In the genomic region with DNA sequence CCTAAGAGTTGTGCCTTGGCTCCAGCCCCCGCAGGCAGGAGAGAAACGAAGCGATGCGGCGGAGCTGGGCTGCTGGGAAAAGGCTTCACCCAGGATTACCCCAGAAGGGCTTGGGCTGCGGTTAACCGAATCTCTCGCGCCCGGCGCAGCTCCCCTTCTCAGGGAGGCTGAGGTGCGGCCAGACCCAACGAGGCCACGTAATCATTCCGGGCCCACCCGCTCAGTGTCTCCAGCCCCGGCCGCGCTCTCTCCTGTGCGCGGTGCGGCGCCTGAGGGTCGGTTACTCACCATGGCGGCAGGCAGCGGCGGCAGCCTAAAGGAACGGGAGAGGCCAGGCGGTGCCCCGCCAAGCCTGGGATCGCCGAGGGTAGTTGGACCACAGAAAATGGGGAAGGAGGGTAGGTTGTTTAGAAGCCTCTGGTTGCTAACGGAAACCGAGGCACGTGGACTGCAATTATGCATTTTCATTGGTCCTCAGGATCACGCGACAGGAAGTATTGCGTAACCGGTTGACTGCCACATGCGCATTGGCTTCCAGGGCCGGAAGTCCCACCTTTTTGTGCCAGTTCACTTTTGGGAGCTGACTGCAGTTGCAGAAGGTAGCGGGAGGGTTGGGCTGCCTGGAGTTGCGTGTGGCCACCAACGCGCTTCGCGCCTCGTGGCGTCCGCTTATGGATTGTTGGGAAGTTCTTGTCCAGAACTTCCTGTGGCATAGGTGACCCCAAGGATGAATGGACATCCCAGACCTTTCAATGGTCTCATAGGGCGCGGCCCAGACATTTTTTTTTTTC, we compare ENCODE assay signal across 1 cellular context.
TF ChIP-seq lines count a peak whose summit lies in the region.

A gene with protein sequence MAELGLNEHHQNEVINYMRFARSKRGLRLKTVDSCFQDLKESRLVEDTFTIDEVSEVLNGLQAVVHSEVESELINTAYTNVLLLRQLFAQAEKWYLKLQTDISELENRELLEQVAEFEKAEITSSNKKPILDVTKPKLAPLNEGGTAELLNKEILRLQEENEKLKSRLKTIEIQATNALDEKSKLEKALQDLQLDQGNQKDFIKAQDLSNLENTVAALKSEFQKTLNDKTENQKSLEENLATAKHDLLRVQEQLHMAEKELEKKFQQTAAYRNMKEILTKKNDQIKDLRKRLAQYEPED (minus strand): TSS at position 419 of the 791 bp plus-strand sequence. CDS start 128 bp downstream, at position 291.

TF ChIP-seq in HepG2, 621 proteins besides CTCF, POLR2A, EP300 and RAD21 (continued from another document and continues in another):
- TF ChIP-seq DBP (CRISPR knock-in tag; IDR thresholded peaks at IDR 0.05; ENCODE audit: not compliant biosample characterization) (no peak), HOXA5 (CRISPR knock-in tag; IDR thresholded peaks at IDR 0.05) (0 out of 2 replicates have a peak, but pooled peaks have one; percentile 71), ZNF12 (CRISPR knock-in tag; IDR thresholded peaks at IDR 0.05) (no peak), RFXANK (CRISPR knock-in tag; IDR thresholded peaks at IDR 0.05) (no peak), ZNF670 (CRISPR knock-in tag; IDR thresholded peaks at IDR 0.05; ENCODE audit: borderline replicate concordance) (0 out of 2 replicates have a peak, but pooled peaks have one; percentile 27), ZXDC (CRISPR knock-in tag; IDR thresholded peaks at IDR 0.05) (no peak), NR2F2 (IDR thresholded peaks at IDR 0.05; ENCODE audit: borderline replicate concordance, low read depth) (no peak; the same call in 1 of the 2 replicates), RBFOX2 (IDR thresholded peaks at IDR 0.05; ENCODE audit: low read depth, low read length) (peak; percentile 74), ZNF782 (CRISPR knock-in tag; IDR thresholded peaks at IDR 0.05; ENCODE audit: borderline replicate concordance) (peak; percentile 63; the same call in 1 of the 2 replicates), ZSCAN20 (CRISPR knock-in tag; IDR thresholded peaks at IDR 0.05; ENCODE audit: borderline replicate concordance) (0 out of 2 replicates have a peak, but pooled peaks have one; percentile 49), ZNF230 (CRISPR knock-in tag; IDR thresholded peaks at IDR 0.05) (0 out of 2 replicates have a peak, but pooled peaks have one; percentile 55), TGIF2 (CRISPR knock-in tag; IDR thresholded peaks at IDR 0.05) (peak; percentile 83), EEA1 (CRISPR knock-in tag; IDR thresholded peaks at IDR 0.05; ENCODE audit: borderline replicate concordance) (no peak), ELF1 (CRISPR knock-in tag; IDR thresholded peaks at IDR 0.05) (peak; percentile 67; the same call in 1 of the 2 replicates), ZNF839 (CRISPR knock-in tag; IDR thresholded peaks at IDR 0.05; ENCODE audit: borderline replicate concordance) (0 out of 2 replicates have a peak, but pooled peaks have one; percentile 29), ZNF713 (CRISPR knock-in tag; IDR thresholded peaks at IDR 0.05) (peak; percentile 29; the same call in 1 of the 2 replicates), MTF2 (CRISPR knock-in tag; IDR thresholded peaks at IDR 0.05; ENCODE audit: borderline replicate concordance) (0 out of 2 replicates have a peak, but pooled peaks have one; percentile 5), AGO2 (optimal IDR thresholded peaks at IDR 0.05; ENCODE audit: low read depth, low read length) (peak; percentile 18), ZNF280B (CRISPR knock-in tag; IDR thresholded peaks at IDR 0.05; ENCODE audit: borderline replicate concordance) (0 out of 2 replicates have a peak, but pooled peaks have one; percentile 63), HIC2 (CRISPR knock-in tag; IDR thresholded peaks at IDR 0.05; ENCODE audit: low read depth) (no peak), ZNF3 (CRISPR knock-in tag; IDR thresholded peaks at IDR 0.05) (no peak), ARHGAP35 (CRISPR knock-in tag; IDR thresholded peaks at IDR 0.05; ENCODE audit: borderline replicate concordance) (peak; percentile 24), ZNF746 (CRISPR knock-in tag; IDR thresholded peaks at IDR 0.05) (no peak), ARNTL (CRISPR knock-in tag; IDR thresholded peaks at IDR 0.05) (peak; percentile 68; the same call in 1 of the 2 replicates), ZEB1 (IDR thresholded peaks at IDR 0.05; ENCODE audit: insufficient replicate concordance, low read depth) (no peak), ZNF275 (CRISPR knock-in tag; IDR thresholded peaks at IDR 0.05; ENCODE audit: borderline replicate concordance) (peak; percentile 60; the same call in 1 of the 2 replicates), ZNF256 (CRISPR knock-in tag; conservative IDR thresholded peaks at IDR 0.05) (no peak), YEATS4 (CRISPR knock-in tag; IDR thresholded peaks at IDR 0.05; ENCODE audit: borderline replicate concordance) (peak; percentile 67; the same call in 1 of the 2 replicates), ZNF747 (CRISPR knock-in tag; IDR thresholded peaks at IDR 0.05; ENCODE audit: borderline replicate concordance) (no peak), THAP11 (CRISPR knock-in tag; IDR thresholded peaks at IDR 0.05) (peak; percentile 85), XBP1 (CRISPR knock-in tag; IDR thresholded peaks at IDR 0.05) (0 out of 2 replicates have a peak, but pooled peaks have one; percentile 29)
- TF ChIP-seq, protein P1, sequence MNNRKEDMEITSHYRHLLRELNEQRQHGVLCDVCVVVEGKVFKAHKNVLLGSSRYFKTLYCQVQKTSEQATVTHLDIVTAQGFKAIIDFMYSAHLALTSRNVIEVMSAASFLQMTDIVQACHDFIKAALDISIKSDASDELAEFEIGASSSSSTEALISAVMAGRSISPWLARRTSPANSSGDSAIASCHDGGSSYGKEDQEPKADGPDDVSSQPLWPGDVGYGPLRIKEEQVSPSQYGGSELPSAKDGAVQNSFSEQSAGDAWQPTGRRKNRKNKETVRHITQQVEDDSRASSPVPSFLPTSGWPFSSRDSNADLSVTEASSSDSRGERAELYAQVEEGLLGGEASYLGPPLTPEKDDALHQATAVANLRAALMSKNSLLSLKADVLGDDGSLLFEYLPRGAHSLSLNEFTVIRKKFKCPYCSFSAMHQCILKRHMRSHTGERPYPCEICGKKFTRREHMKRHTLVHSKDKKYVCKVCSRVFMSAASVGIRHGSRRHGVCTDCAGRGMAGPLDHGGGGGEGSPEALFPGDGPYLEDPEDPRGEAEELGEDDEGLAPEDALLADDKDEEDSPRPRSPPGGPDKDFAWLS (CRISPR knock-in tag; IDR thresholded peaks at IDR 0.05; ENCODE audit: borderline replicate concordance), result no peak
- TF ChIP-seq, protein P2, sequence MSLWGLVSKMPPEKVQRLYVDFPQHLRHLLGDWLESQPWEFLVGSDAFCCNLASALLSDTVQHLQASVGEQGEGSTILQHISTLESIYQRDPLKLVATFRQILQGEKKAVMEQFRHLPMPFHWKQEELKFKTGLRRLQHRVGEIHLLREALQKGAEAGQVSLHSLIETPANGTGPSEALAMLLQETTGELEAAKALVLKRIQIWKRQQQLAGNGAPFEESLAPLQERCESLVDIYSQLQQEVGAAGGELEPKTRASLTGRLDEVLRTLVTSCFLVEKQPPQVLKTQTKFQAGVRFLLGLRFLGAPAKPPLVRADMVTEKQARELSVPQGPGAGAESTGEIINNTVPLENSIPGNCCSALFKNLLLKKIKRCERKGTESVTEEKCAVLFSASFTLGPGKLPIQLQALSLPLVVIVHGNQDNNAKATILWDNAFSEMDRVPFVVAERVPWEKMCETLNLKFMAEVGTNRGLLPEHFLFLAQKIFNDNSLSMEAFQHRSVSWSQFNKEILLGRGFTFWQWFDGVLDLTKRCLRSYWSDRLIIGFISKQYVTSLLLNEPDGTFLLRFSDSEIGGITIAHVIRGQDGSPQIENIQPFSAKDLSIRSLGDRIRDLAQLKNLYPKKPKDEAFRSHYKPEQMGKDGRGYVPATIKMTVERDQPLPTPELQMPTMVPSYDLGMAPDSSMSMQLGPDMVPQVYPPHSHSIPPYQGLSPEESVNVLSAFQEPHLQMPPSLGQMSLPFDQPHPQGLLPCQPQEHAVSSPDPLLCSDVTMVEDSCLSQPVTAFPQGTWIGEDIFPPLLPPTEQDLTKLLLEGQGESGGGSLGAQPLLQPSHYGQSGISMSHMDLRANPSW (CRISPR knock-in tag; IDR thresholded peaks at IDR 0.05; ENCODE audit: borderline replicate concordance), result no peak; the same call in 1 of the 2 replicates
